In the genomic region with DNA sequence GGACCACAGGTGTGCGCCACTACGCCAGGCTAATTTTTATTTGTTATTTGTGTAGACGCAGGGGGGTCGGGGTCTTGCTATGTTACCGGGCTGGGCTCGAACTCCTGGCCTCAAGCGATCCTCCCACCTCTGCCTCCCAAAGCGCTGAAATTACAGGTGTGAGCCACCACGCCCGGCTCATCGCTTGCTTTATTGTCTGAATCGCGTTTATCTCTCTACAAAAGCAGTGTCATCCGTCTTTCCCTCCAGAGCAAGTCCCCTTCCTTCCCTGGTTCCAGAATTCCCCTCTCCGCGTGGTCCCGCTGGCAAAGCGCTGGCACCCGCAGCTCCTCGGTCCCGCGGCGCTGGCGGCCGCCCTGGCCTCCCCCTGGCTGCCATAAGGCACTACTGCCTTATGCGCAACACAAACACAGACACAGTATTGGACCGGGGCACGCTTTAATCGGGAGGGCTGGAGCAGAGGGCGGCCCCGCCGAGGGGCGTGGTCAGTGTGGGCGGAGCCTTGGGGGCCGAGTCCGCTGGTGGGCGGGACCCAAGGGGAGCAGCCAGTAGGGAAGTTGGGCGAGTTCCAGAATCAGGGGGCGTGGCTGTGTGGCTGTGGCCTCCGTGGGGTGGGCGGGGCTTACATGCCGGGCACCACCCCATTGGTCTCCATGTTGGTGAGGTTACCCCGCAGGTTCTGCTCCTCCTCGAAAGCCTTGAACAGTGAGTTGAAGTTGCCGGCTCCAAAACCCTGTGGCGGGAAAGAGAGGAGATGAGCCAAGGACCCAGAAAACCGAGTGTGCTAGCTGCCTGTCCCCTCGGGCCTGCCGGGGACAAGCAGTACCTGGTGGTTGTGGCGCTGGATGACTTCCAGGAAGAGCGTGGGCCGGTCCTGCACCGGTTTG, we compare ENCODE assay signal across 8 cellular contexts.
DNase-seq lines count a peak whose midpoint lies in the region; ATAC-seq and TF ChIP-seq lines count a peak whose summit lies in the region.

No MANE protein-coding gene starts in this region.

- ATAC-seq in GM19023 (IDR thresholded peaks at IDR 0.05; ENCODE audit: unreplicated experiment) (peak; percentile 88), HG03280 (IDR thresholded peaks at IDR 0.05; ENCODE audit: unreplicated experiment) (peak; percentile 96)

- DNase-seq in AG10803 (ENCODE audit: low read depth) (peak; percentile 95), NCI-H446 treated with DMSO at 0.1 percent for 48 hours (lab: John Stamatoyannopoulos, UW) (peak; percentile 89), choroid plexus epithelial cell (ENCODE audit: low read depth) (peak; percentile 99), kidney tubule cell (ENCODE audit: low spot score) (peak; percentile 93)
- DNase-seq in activated CD4-positive, alpha-beta T cell treated with anti-CD3 and anti-CD28 coated beads for 24 hours (ENCODE audit: low read depth in 2 of 2): peak; percentile 100
- peak; percentile 99 to 100 (median 99) for DNase-seq in stimulated activated CD4-positive, alpha-beta T cell treated with anti-CD3 and anti-CD28 coated beads, Interleukin-1b, Interleukin-23, amount 100 ng/mL, for 24 hours (ENCODE audit: low read depth in 4 of 4, low spot score in 1 of 4)

- TF ChIP-seq CTCF in AG10803 (conservative IDR thresholded peaks at IDR 0.05; ENCODE audit: low read length) (peak; percentile 46), choroid plexus epithelial cell (conservative IDR thresholded peaks at IDR 0.05; ENCODE audit: low read depth, low read length) (peak; percentile 42)

- H3K4me3 ChIP-seq in AG10803 (ENCODE audit: low read length) (peak overlapping the region; percentile 75), choroid plexus epithelial cell (ENCODE audit: low read depth, low read length) (peak overlapping the region; percentile 71)

Comparison
In these comparisons a context has a peak if more than half of its experiments do, and no peak if none do; other contexts are left out.
1. Peak in every context shown above with its lines: DNase-seq, ATAC-seq and H3K4me3 ChIP-seq.